30 cellular contexts compared by ENCODE assay signal in the genomic region with DNA sequence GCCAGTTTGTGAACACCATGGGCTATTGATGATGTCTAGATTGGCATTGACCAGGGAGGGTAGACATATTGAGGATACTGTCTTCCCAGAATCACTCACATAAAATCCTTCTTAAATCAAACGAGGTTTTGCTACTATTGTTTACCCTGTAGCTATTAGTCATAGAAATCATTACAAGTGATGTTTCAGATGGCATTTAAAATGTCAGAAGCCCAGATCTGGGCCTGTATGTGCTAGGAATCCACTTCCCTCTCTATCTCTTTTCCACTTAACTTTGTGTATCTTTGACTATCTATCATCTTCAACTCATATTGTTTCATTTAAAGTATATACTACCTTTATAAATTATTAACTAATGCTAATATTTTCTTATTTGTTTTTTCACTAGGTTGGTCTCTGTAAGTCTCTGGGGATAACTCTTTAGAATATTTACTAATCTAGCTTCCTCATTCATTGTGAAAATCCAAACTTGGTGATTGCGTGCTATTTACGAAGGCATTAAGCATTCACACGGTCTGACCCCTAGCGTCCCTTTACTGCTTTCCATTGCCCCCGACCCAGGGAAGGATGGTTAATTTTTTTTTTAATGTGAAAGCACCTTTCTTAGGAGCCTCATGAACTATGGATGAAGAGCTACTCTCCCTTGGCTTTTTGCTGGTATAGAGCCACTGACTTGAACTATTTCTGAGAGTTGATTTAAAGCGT.
"Had no signal": no experiment of that assay in that cellular context is flagged by ENCODE, and none has a peak within 500 bp of the region (broad histone marks: within the 10 kb centered on the region; RNA-seq: fewer than 3 reads in every experiment).

No MANE protein-coding gene starts in this region.

- H3K36me3 ChIP-seq: gastrocnemius medialis, neutrophil, pancreas, prostate gland, right atrium auricular region, stomach, thyroid gland, vagina had no signal

- H3K27ac Mint-ChIP-seq: mesothelial cell of epicardium; naive B cell; natural killer cell treated with Interleukin-12 subunit alpha and Interleukin-12 subunit beta and Interleukin-15 and Interleukin-18, amount 100 ng/mL, for 72 hours had no signal

- DNase-seq: cortex of kidney; dorsolateral prefrontal cortex; effector CD4-positive, alpha-beta T cell; foreskin fibroblast; gastrocnemius medialis; head of caudate nucleus; kidney; mesenchymal stem cell; mucosa of descending colon; naive B cell; pancreas; stimulated activated CD4-positive, alpha-beta T cell treated with anti-CD3 and anti-CD28 coated beads, Interleukin-12 subunit alpha, Interleukin-12 subunit beta, amount 100 ng/mL, for 4 hours; stimulated activated CD4-positive, alpha-beta T cell treated with anti-CD3 and anti-CD28 coated beads, Interleukin-1b, Interleukin-23, amount 100 ng/mL, for 48 hours; stimulated activated CD4-positive, alpha-beta T cell treated with anti-CD3 and anti-CD28 coated beads, Interleukin-4, amount 100 ng/mL, for 1 hour; stimulated activated CD8-positive, alpha-beta memory T cell treated with anti-CD3 and anti-CD28 coated beads, Interleukin-4, amount 100 ng/mL, for 48 hours; stimulated activated naive CD4-positive, alpha-beta T cell treated with Interleukin-2 at 50 U/mL for 16 hours; stomach; thyroid gland had no signal

- H3K4me3 Mint-ChIP-seq: mesothelial cell of epicardium; naive B cell; natural killer cell treated with Interleukin-12 subunit alpha and Interleukin-12 subunit beta and Interleukin-15 and Interleukin-18, amount 100 ng/mL, for 72 hours; neural crest cell had no signal

- H3K9me3 ChIP-seq: gastrocnemius medialis, mucosa of descending colon, neutrophil, pancreas, prostate gland, right atrium auricular region, stomach, thyroid gland, vagina had no signal

- H3K27me3 ChIP-seq: gastrocnemius medialis, neutrophil, pancreas, right atrium auricular region, stomach, thyroid gland, vagina had no signal

- ATAC-seq: esophagus mucosa; gastrocnemius medialis; left lobe of liver; mucosa of descending colon; natural killer cell treated with Interleukin-12 subunit alpha and Interleukin-12 subunit beta and Interleukin-15 and Interleukin-18, amount 100 ng/mL, for 72 hours; pancreas; sciatic nerve had no signal

- H3K9me3 Mint-ChIP-seq: mesothelial cell of epicardium, neural crest cell had no signal

- H3K36me3 Mint-ChIP-seq: mesothelial cell of epicardium; naive B cell; natural killer cell treated with Interleukin-12 subunit alpha and Interleukin-12 subunit beta and Interleukin-15 and Interleukin-18, amount 100 ng/mL, for 72 hours had no signal

- H3K4me2 ChIP-seq: smooth muscle cell had no signal

- H3K4me3 ChIP-seq: dorsolateral prefrontal cortex, gastrocnemius medialis, mucosa of descending colon, pancreas, prostate gland, right atrium auricular region, smooth muscle cell, stomach, thyroid gland, vagina had no signal

- H3K4me1 ChIP-seq: gastrocnemius medialis, pancreas, prostate gland, right atrium auricular region, stomach, vagina had no signal

- H3K4me1 Mint-ChIP-seq: naive B cell, neural crest cell had no signal

- FAIRE-seq: kidney, pancreas had no signal

- H3K27ac ChIP-seq: dorsolateral prefrontal cortex, epithelial cell of prostate, gastrocnemius medialis, neutrophil, pancreas, prostate gland, right atrium auricular region, stomach, vagina had no signal

- H3K27me3 Mint-ChIP-seq: naive B cell; natural killer cell treated with Interleukin-12 subunit alpha and Interleukin-12 subunit beta and Interleukin-15 and Interleukin-18, amount 100 ng/mL, for 72 hours had no signal
